Comparison of ENCODE assay signal across 28 cellular contexts in the genomic region with DNA sequence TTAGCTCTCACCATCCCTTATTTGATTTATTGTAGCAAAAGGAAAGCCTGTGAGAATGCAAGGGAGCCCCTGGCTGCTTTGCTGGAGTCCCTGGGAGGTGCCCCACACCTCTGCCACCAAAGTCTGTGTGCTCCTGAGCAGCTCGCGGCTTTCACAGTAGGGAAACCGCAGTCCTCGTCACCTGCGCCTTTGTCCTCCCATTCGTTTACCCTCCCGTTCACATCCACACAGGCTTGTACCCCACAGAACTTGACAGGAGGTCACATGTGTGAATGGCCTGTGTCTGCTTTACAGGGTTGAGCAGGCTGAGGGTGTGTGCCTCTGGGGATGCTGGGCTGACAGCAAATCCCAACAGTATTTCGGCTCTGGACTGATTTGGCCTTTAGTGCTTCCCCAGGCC.
"Had no signal": no experiment of that assay in that cellular context is flagged by ENCODE, and none has a peak within 500 bp of the region (broad histone marks: within the 10 kb centered on the region; RNA-seq: fewer than 3 reads in every experiment).

No MANE protein-coding gene starts in this region.

- H3K27me3 ChIP-seq: brain microvascular endothelial cell, esophagus squamous epithelium, right atrium auricular region, spleen, tibial nerve had no signal

- FAIRE-seq: astrocyte, islet of Langerhans, TTC549 had no signal

- H3K4me3 Mint-ChIP-seq: activated CD4-positive, alpha-beta memory T cell treated with anti-CD3 and anti-CD28 coated beads, Interleukin-2, amount 10 ng/mL, durations not matched to agents 7 days and 5 days; activated CD4-positive, alpha-beta T cell treated with anti-CD3 and anti-CD28 coated beads, Interleukin-2, amount 10 ng/mL, durations not matched to agents 7 days and 5 days; activated T-cell treated with anti-CD3 and anti-CD28 coated beads, Interleukin-2, amount 50 U/mL, for 24 hours; dendritic cell treated with granulocyte-macrophage colony-stimulating factor and Interleukin-4, amounts not matched to agents 40 ng/mL and 50 ng/mL, for 4 days had no signal

- H3K27ac Mint-ChIP-seq: activated CD4-positive, alpha-beta memory T cell treated with anti-CD3 and anti-CD28 coated beads, Interleukin-2, amount 10 ng/mL, durations not matched to agents 7 days and 5 days; activated CD4-positive, alpha-beta T cell treated with anti-CD3 and anti-CD28 coated beads, Interleukin-2, amount 10 ng/mL, durations not matched to agents 7 days and 5 days; activated T-cell treated with anti-CD3 and anti-CD28 coated beads, Interleukin-2, amount 50 U/mL, for 24 hours; dendritic cell treated with granulocyte-macrophage colony-stimulating factor and Interleukin-4, amounts not matched to agents 40 ng/mL and 50 ng/mL, for 4 days had no signal

- H3K36me3 ChIP-seq: brain microvascular endothelial cell, esophagus squamous epithelium, right atrium auricular region had no signal

- DNase-seq: activated CD4-positive, alpha-beta memory T cell treated with anti-CD3 and anti-CD28 coated beads, Interleukin-2, amount 10 ng/mL, durations not matched to agents 7 days and 5 days; activated CD4-positive, alpha-beta T cell treated with anti-CD3 and anti-CD28 coated beads, Interleukin-2, amount 10 ng/mL, durations not matched to agents 7 days and 5 days; activated CD8-positive, alpha-beta memory T cell treated with anti-CD3 and anti-CD28 coated beads, Interleukin-2, amount 50 U/mL, for 48 hours; activated gamma-delta T cell treated with Interleukin-2 at 50 U/mL for 16 hours; activated naive CD4-positive, alpha-beta T cell treated with anti-CD3 and anti-CD28 coated beads, Interleukin-2, amount 50 U/mL, for 16 hours; activated T-cell treated with anti-CD3 and anti-CD28 coated beads, Interleukin-2, amount 50 U/mL, for 24 hours; amniotic stem cell; brain microvascular endothelial cell; effector CD4-positive, alpha-beta T cell; esophagus squamous epithelium; foreskin melanocyte; left cardiac atrium; left ventricle myocardium superior; mucosa of descending colon; occipital lobe; psoas muscle; spleen; stimulated activated naive CD4-positive, alpha-beta T cell had no signal

- H3K27me3 Mint-ChIP-seq: activated CD4-positive, alpha-beta memory T cell treated with anti-CD3 and anti-CD28 coated beads, Interleukin-2, amount 10 ng/mL, durations not matched to agents 7 days and 5 days; activated CD4-positive, alpha-beta T cell treated with anti-CD3 and anti-CD28 coated beads, Interleukin-2, amount 10 ng/mL, durations not matched to agents 7 days and 5 days; activated T-cell treated with anti-CD3 and anti-CD28 coated beads, Interleukin-2, amount 50 U/mL, for 24 hours had no signal

- H3K4me1 Mint-ChIP-seq: activated CD4-positive, alpha-beta memory T cell treated with anti-CD3 and anti-CD28 coated beads, Interleukin-2, amount 10 ng/mL, durations not matched to agents 7 days and 5 days; activated CD4-positive, alpha-beta T cell treated with anti-CD3 and anti-CD28 coated beads, Interleukin-2, amount 10 ng/mL, durations not matched to agents 7 days and 5 days had no signal

- H3K4me3 ChIP-seq: esophagus squamous epithelium, mucosa of descending colon, psoas muscle, right atrium auricular region, spleen, tibial nerve had no signal

- H3K4me1 ChIP-seq: esophagus squamous epithelium, parathyroid adenoma, psoas muscle, right atrium auricular region, spleen, tibial nerve had no signal

- H3K79me2 ChIP-seq: parathyroid adenoma had no signal

- ATAC-seq: activated CD4-positive, CD25-positive, alpha-beta regulatory T cell treated with anti-CD3 and anti-CD28 coated beads, Interleukin-2, amount 50 U/mL, for 24 hours; left cardiac atrium; left ventricle myocardium superior; mucosa of descending colon; psoas muscle had no signal

- H3K9me3 ChIP-seq: esophagus squamous epithelium, mucosa of descending colon, psoas muscle, right atrium auricular region, spleen, tibial nerve had no signal

- H3K9me3 Mint-ChIP-seq: activated CD4-positive, alpha-beta memory T cell treated with anti-CD3 and anti-CD28 coated beads, Interleukin-2, amount 10 ng/mL, durations not matched to agents 7 days and 5 days; activated CD4-positive, alpha-beta T cell treated with anti-CD3 and anti-CD28 coated beads, Interleukin-2, amount 10 ng/mL, durations not matched to agents 7 days and 5 days; activated T-cell treated with anti-CD3 and anti-CD28 coated beads, Interleukin-2, amount 50 U/mL, for 24 hours; dendritic cell treated with granulocyte-macrophage colony-stimulating factor and Interleukin-4, amounts not matched to agents 40 ng/mL and 50 ng/mL, for 4 days had no signal

- H3K27ac ChIP-seq: brain microvascular endothelial cell, epithelial cell of prostate, esophagus squamous epithelium, parathyroid adenoma, psoas muscle, right atrium auricular region, spleen, tibial nerve, VCaP had no signal

- H2AFZ ChIP-seq: parathyroid adenoma had no signal

- H3K9ac ChIP-seq: parathyroid adenoma had no signal
